In genomic region chr7:112449902-112450806, GRCh38 we compare ENCODE assay signal across 8 cellular contexts. TPM values are rescaled to one million over a fixed set of nuclear protein-coding genes. Genes with fewer than 3 reads are reported as not detected.
DNase-seq lines count a peak whose midpoint lies in the region; ATAC-seq and TF ChIP-seq lines count a peak whose summit lies in the region.

IFRD1 (plus strand) TSS chr7:112450460; CDS start chr7:112450689, 229 bp downstream.

- H3K4me3 ChIP-seq in AG10803 (ENCODE audit: low read length) = peak within 1 kb of the TSS; percentile 95

- TF ChIP-seq CTCF in AG10803 (conservative IDR thresholded peaks at IDR 0.05; ENCODE audit: low read length) = no peak

- DNase-seq in AG10803 (ENCODE audit: low read depth) (peak; percentile 98), NCI-H460 (ENCODE audit: extremely low read depth, low read depth) (peak; percentile 98), cerebellar nuclear complex (lab: John Stamatoyannopoulos, UW) (peak; percentile 96 to 98), islet precursor cell (peak; percentile 99)
- peak; percentile 99 for DNase-seq in activated CD4-positive, CD25-positive, alpha-beta regulatory T cell treated with anti-CD3 and anti-CD28 coated beads, Interleukin-2, amount 50 U/mL, for 72 hours
- DNase-seq in stimulated activated CD4-positive, alpha-beta T cell treated with anti-CD3 and anti-CD28 coated beads, Interleukin-12 subunit alpha, Interleukin-12 subunit beta, amount 100 ng/mL, for 48 hours (ENCODE audit: low read depth in 2 of 3, low spot score in 1 of 3) = peak; percentile 97 to 99 (median 98)

- ATAC-seq in GM19043 (IDR thresholded peaks at IDR 0.05; ENCODE audit: low read depth, unreplicated experiment) (peak; percentile 67), HG03378 (IDR thresholded peaks at IDR 0.05; ENCODE audit: unreplicated experiment) (peak; percentile 74)

RNA-seq across cellular contexts. Expression of gene IFRD1, which starts in this region (rescaled TPM):
- total RNA-seq in NCI-H460 (2014; rRNA removed; shearing (Covaris generic)) = 265 and 277 TPM in 2 replicates
- polyA plus RNA-seq in NCI-H460 (2014; cell fraction: nucleus; rRNA removed) = 204 and 277 TPM in 2 replicates

Comparison
In these comparisons a context has a peak if more than half of its experiments do, and no peak if none do; other contexts are left out.
1. Peak in every context shown above with its lines: DNase-seq, ATAC-seq and H3K4me3 ChIP-seq.